ENCODE assay signal across 1 cellular context in the genomic region with DNA sequence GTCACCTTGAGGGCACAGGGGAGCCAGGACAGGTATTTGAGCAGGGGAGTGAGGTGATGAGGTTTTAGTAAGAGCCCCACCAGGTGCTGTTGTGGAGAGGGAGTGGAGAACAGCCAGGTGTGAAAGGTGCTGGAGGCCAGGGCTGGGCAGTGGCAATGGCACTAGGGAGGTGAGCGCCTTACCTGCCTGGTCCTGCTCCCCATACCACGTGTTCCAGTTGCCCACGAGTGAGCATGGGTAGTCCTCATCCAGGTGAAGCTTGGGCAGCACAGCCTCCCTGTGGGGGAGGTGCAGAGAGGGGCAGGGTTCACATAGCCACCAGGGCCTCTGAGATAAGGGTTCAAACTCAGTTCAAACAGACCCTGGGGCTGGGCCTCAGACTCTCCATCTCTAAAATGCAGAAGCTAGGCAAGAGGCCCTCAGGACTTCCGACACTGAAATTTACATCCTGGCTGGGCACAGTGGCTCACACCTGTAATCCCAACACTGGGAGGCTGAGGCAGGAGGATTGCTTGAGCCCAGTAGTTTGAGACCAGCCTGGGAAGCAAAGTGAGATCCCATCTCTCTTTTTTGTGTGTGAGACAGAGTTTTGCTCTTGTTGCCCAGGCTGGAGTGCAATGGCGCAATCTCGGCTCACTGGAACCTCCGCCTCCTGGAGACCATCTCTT.
TF ChIP-seq lines count a peak whose summit lies in the region.

No MANE protein-coding gene starts in this region.

TF ChIP-seq in K562, 482 proteins besides CTCF, POLR2A, EP300 and RAD21:
- TF ChIP-seq, protein P1, sequence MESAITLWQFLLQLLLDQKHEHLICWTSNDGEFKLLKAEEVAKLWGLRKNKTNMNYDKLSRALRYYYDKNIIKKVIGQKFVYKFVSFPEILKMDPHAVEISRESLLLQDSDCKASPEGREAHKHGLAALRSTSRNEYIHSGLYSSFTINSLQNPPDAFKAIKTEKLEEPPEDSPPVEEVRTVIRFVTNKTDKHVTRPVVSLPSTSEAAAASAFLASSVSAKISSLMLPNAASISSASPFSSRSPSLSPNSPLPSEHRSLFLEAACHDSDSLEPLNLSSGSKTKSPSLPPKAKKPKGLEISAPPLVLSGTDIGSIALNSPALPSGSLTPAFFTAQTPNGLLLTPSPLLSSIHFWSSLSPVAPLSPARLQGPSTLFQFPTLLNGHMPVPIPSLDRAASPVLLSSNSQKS (CRISPR knock-in tag; IDR thresholded peaks at IDR 0.05), result no peak
- TF ChIP-seq NCOR1 (IDR thresholded peaks at IDR 0.05) (peak; percentile 48; the same call in 1 of the 2 replicates), PRPF4 (IDR thresholded peaks at IDR 0.05; ENCODE audit: insufficient read depth, low read depth, low read length, poor library complexity, severe bottlenecking) (no peak), POLR2AphosphoS5 (IDR thresholded peaks at IDR 0.05; ENCODE audit: control insufficient read depth, insufficient read depth, low read depth, low read length) (peak; percentile 29; the same call in 1 of the 2 replicates), TAL1 (IDR thresholded peaks at IDR 0.05) (peak; percentile 22; the same call in 1 of the 2 replicates), DPF2 (IDR thresholded peaks at IDR 0.05) (peak; percentile 57; the same call in 1 of the 2 replicates), CBFA2T2 (conservative IDR thresholded peaks at IDR 0.05) (peak; percentile 54), CEBPB (tag; IDR thresholded peaks at IDR 0.05) (peak; percentile 86), TCF3 (CRISPR knock-in tag; IDR thresholded peaks at IDR 0.05) (peak; percentile 62), ADNP (tag; IDR thresholded peaks at IDR 0.05) (no peak), CBFA2T3 (IDR thresholded peaks at IDR 0.05) (peak; percentile 73), NR2C1 (IDR thresholded peaks at IDR 0.05) (peak; percentile 52; the same call in 1 of the 2 replicates), NR2C1 (tag; IDR thresholded peaks at IDR 0.05) (0 out of 2 replicates have a peak, but pooled peaks have one; percentile 18), ZNF592 (IDR thresholded peaks at IDR 0.05) (peak; percentile 72), RHOXF2B (CRISPR knock-in tag; conservative IDR thresholded peaks at IDR 0.05) (no peak), E2F6 (IDR thresholded peaks at IDR 0.05; ENCODE audit: borderline replicate concordance in 1 of 2, extremely low read depth in 1 of 2, insufficient read depth in 1 of 2, insufficient read length in 1 of 2, low read depth in 1 of 2, low read length in 1 of 2, poor library complexity in 1 of 2, severe bottlenecking in 1 of 2) (peak in 1 of 2 experiments; percentile 20), RNF2 (IDR thresholded peaks at IDR 0.05) (peak; percentile 48; the same call in 1 of the 2 replicates), LEF1 (IDR thresholded peaks at IDR 0.05) (peak; percentile 52; the same call in 1 of the 2 replicates), NFIC (IDR thresholded peaks at IDR 0.05) (0 out of 2 replicates have a peak, but pooled peaks have one; percentile 5), HIVEP1 (CRISPR knock-in tag; IDR thresholded peaks at IDR 0.05) (no peak), KLF10 (CRISPR knock-in tag; IDR thresholded peaks at IDR 0.05) (no peak), CTBP1 (IDR thresholded peaks at IDR 0.05; ENCODE audit: borderline replicate concordance) (peak; percentile 20; the same call in 1 of the 2 replicates), ARID1B (IDR thresholded peaks at IDR 0.05) (peak; percentile 57; the same call in 1 of the 2 replicates)
TF ChIP-seq in K562: peak in this region for 16.
